Comparison of ENCODE assay signal across 8 cellular contexts in genomic region chr17:5239769-5240168, GRCh38. TPM values are rescaled to one million over a fixed set of nuclear protein-coding genes. Genes with fewer than 3 reads are reported as not detected.
"Had no signal": no experiment of that assay in that cellular context is flagged by ENCODE, and none has a peak within 500 bp of the region (broad histone marks: within the 10 kb centered on the region; RNA-seq: fewer than 3 reads in every experiment).

No MANE protein-coding gene starts in this region.

RNA-seq across cellular contexts. Expression of gene SCIMP, which starts 5.1 kb away (rescaled TPM):
- total RNA-seq: activated CD4-positive, alpha-beta memory T cell treated with anti-CD3 and anti-CD28 coated beads, Interleukin-2, amount 10 ng/mL, durations not matched to agents 7 days and 5 days; activated CD4-positive, alpha-beta T cell treated with anti-CD3 and anti-CD28 coated beads for 36 hours; activated CD4-positive, alpha-beta T cell treated with anti-CD3 and anti-CD28 coated beads, Interleukin-2, amount 10 ng/mL, durations not matched to agents 7 days and 5 days; activated CD8-positive, alpha-beta memory T cell treated with anti-CD3 and anti-CD28 coated beads, Interleukin-2, amount 10 ng/mL, durations not matched to agents 7 days and 5 days; activated CD8-positive, alpha-beta T cell treated with anti-CD3 and anti-CD28 coated beads, Interleukin-2, amount 10 ng/mL, durations not matched to agents 7 days and 5 days; activated T-helper 2 cell treated with anti-CD3 and anti-CD28 coated beads, Interferon-gamma antibody, Interleukin-2, Interleukin-4, amounts not matched to agents 10 μg/mL and 5 μg/mL and 100 μg/mL, durations not matched to agents 14 hours and 24 hours and 36 hours; bronchial epithelial cell; cardiac muscle cell had no signal
